ENCODE assay signal across 8 cellular contexts in the genomic region with DNA sequence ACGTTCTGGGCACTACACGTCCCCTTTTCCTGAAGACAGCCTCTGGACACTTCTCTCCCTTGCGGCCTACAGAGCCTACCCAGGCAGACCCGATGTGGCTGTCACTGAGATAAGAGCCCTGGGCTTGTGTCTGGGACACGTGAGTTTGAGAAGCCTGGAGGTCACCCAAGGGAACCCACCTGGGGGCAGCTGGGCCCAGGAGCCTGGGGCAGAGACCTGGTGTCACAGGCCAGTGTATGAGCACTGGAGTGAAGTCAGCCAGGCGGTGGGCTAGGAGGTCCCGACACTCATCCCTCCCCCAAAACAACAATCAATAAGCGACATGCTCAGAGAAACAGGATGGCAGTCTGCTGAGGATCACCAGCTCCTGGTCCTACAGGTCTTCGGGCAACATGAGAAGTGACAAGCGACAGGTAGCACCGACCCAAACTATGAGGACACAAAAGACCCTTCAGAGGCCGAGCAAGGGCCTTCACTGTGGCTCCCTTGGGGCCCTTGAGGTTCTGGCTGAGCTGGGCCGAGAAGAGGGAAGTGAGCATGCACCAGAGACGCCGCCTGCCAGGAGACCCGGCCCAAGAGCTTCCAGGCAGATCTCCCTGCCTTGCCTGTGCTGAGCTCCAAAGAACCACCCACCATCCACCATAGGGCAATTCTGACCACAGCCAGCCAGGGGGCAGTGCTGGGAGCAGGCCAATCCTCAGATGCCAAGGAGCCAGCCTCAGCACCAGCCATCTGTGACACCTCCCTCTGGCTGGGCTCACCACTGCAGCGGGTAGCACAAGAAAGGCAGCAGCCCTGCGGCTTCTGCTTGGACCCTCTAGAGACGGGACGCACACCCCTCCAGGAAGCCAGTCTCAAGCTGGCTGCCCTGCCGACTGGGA. TPM values are rescaled to one million over a fixed set of nuclear protein-coding genes. Genes with fewer than 3 reads are reported as not detected.
DNase-seq lines count a peak whose midpoint lies in the region; ATAC-seq lines count a peak whose summit lies in the region.

No MANE protein-coding gene starts in this region.

- H3K4me3 Mint-ChIP-seq in activated T-cell treated with anti-CD3 and anti-CD28 coated beads, Interleukin-2, amount 50 U/mL, for 4 hours: no peak overlapping the region

- H3K14ac ChIP-seq in mesenchymal stem cell (ENCODE audit: low read length in 2 of 2): no peak overlapping the region

- H3K4ac ChIP-seq in mesenchymal stem cell (ENCODE audit: low read depth in 1 of 2, low read length in 2 of 2): no peak overlapping the region

- no peak overlapping the region for H2BK120ac ChIP-seq in mesenchymal stem cell (ENCODE audit: low read depth, low read length)

- H2AK5ac ChIP-seq in mesenchymal stem cell (ENCODE audit: low read length, severe bottlenecking): no peak overlapping the region

- no peak overlapping the region for H3K23ac ChIP-seq in mesenchymal stem cell (ENCODE audit: low read length in 2 of 2)

- H3K79me1 ChIP-seq in mesenchymal stem cell (replicated peaks; ENCODE audit: low read length, poor library complexity, severe bottlenecking): no peaks in the 10 kb centered on the region

- no peaks in the 10 kb centered on the region for H3K36me3 Mint-ChIP-seq in activated T-cell treated with anti-CD3 and anti-CD28 coated beads, Interleukin-2, amount 50 U/mL, for 4 hours (ENCODE audit: insufficient read depth)

- peaks cover 4% of the 10 kb centered on the region for H3K9me3 Mint-ChIP-seq in activated T-cell treated with anti-CD3 and anti-CD28 coated beads, Interleukin-2, amount 50 U/mL, for 4 hours

- H3K4me1 Mint-ChIP-seq in activated T-cell treated with anti-CD3 and anti-CD28 coated beads, Interleukin-2, amount 50 U/mL, for 4 hours (ENCODE audit: low read depth): no peaks in the 10 kb centered on the region

- H2AFZ ChIP-seq in mesenchymal stem cell (ENCODE audit: low read depth, low read length): no peak overlapping the region

- no peak overlapping the region for H4K91ac ChIP-seq in mesenchymal stem cell (ENCODE audit: low read length)

- H3K27ac ChIP-seq in mesenchymal stem cell (ENCODE audit: low read length, poor library complexity, severe bottlenecking): no peak overlapping the region

- peaks cover 10% of the 10 kb centered on the region for H3K9me3 ChIP-seq in mesenchymal stem cell (ENCODE audit: control insufficient read depth, low read length)

- peaks cover 11 to 75% of the 10 kb centered on the region in 2 experiments for H3K27me3 ChIP-seq in mesenchymal stem cell (ENCODE audit: control insufficient read depth in 1 of 2, insufficient read depth in 1 of 2, low read length in 2 of 2)

- H4K8ac ChIP-seq in mesenchymal stem cell (ENCODE audit: low read length): no peak overlapping the region

- H3K18ac ChIP-seq in mesenchymal stem cell (ENCODE audit: low read depth in 1 of 2, low read length in 2 of 2): no peak overlapping the region

- H3K4me3 ChIP-seq in Jurkat, Clone E6-1 (ENCODE audit: low read length): no peak overlapping the region
- no peak overlapping the region for H3K4me3 ChIP-seq in mesenchymal stem cell (ENCODE audit: insufficient read depth in 1 of 2, low read depth in 1 of 2, low read length in 2 of 2)

- no peaks in the 10 kb centered on the region for H3K36me3 ChIP-seq in mesenchymal stem cell (ENCODE audit: control insufficient read depth in 1 of 2, insufficient read depth in 2 of 2, low read depth in 1 of 2, low read length in 2 of 2)

- peak; percentile 43 to 56 for ATAC-seq in activated T-cell treated with anti-CD3 and anti-CD28 coated beads, Interleukin-2, amount 50 U/mL, for 4 hours
- no peak for ATAC-seq in GM18870 (IDR thresholded peaks at IDR 0.05; ENCODE audit: unreplicated experiment)
- ATAC-seq in GM21786 (IDR thresholded peaks at IDR 0.05; ENCODE audit: unreplicated experiment): no peak

- peaks cover 2% of the 10 kb centered on the region for H3K27me3 Mint-ChIP-seq in activated T-cell treated with anti-CD3 and anti-CD28 coated beads, Interleukin-2, amount 50 U/mL, for 4 hours (ENCODE audit: low read depth)

- H2BK12ac ChIP-seq in mesenchymal stem cell (ENCODE audit: low read length in 2 of 2): no peak overlapping the region

- H2BK5ac ChIP-seq in mesenchymal stem cell (ENCODE audit: low read depth, low read length, poor library complexity, severe bottlenecking): no peak overlapping the region

- H3K4me1 ChIP-seq in mesenchymal stem cell (ENCODE audit: control insufficient read depth, insufficient read depth, low read depth, low read length): no peaks in the 10 kb centered on the region

- DNase-seq in SKM-1 treated with dmso at 0.1 percent for 144 hours (lab: John Stamatoyannopoulos, UW; ENCODE audit: unreplicated experiment) (peak; percentile 35), SKM-1 (lab: John Stamatoyannopoulos, UW; ENCODE audit: unreplicated experiment) (no peak), mesenchymal stem cell (peak; percentile 15), T-helper 9 cell (no peak)
- peak; percentile 18 for DNase-seq in Jurkat, Clone E6-1 (ENCODE audit: low read depth, low spot score)
- no peak for DNase-seq in activated T-cell treated with anti-CD3 and anti-CD28 coated beads, Interleukin-2, amount 50 U/mL, for 4 hours

- H3K4me2 ChIP-seq in mesenchymal stem cell (ENCODE audit: low read length, poor library complexity, severe bottlenecking): no peak overlapping the region

- no peak overlapping the region for H2BK15ac ChIP-seq in mesenchymal stem cell (ENCODE audit: low read depth, poor library complexity, severe bottlenecking)

- 90% methylated on average over 16 of the region's 21 CpGs for WGBS in mesenchymal stem cell

- no peak overlapping the region for H3K9ac ChIP-seq in mesenchymal stem cell (ENCODE audit: low read length)

RNA-seq across cellular contexts. Expression of a gene that starts 11.0 kb away (rescaled TPM):
- polyA plus RNA-seq in Jurkat, Clone E6-1 (2012; ENCODE audit: insufficient read depth, insufficient read length): 7.7 TPM
- under 1 TPM; 0.11 to 0.42 (median 0.33) TPM for total RNA-seq in activated T-cell treated with anti-CD3 and anti-CD28 coated beads, Interleukin-2, amount 50 U/mL, for 4 hours
- polyA plus RNA-seq in mesenchymal stem cell (2013, experiment 1 of 2): 0.03 TPM
- polyA plus RNA-seq in mesenchymal stem cell (2013, experiment 2 of 2): 0.01 TPM

RNA-seq across cellular contexts. Expression of a gene that starts 37.1 kb away (rescaled TPM):
- polyA plus RNA-seq in Jurkat, Clone E6-1 (2012; ENCODE audit: insufficient read depth, insufficient read length): 39.8 TPM
- 10 to 100 TPM; 38.6 to 46.9 (median 39.1) TPM for total RNA-seq in activated T-cell treated with anti-CD3 and anti-CD28 coated beads, Interleukin-2, amount 50 U/mL, for 4 hours
- 24.5 TPM for polyA plus RNA-seq in mesenchymal stem cell (2013, experiment 1 of 2)
- polyA plus RNA-seq in mesenchymal stem cell (2013, experiment 2 of 2): 26.2 TPM

RNA-seq across cellular contexts. Expression of a gene that starts 37.6 kb away (rescaled TPM):
- polyA plus RNA-seq in Jurkat, Clone E6-1 (2012; ENCODE audit: insufficient read depth, insufficient read length): 1.9 TPM
- under 1 TPM; 0.26 to 0.71 (median 0.51) TPM for total RNA-seq in activated T-cell treated with anti-CD3 and anti-CD28 coated beads, Interleukin-2, amount 50 U/mL, for 4 hours
- polyA plus RNA-seq in mesenchymal stem cell (2013, experiment 1 of 2): 0.10 TPM
- polyA plus RNA-seq in mesenchymal stem cell (2013, experiment 2 of 2): 0.03 TPM

RNA-seq across cellular contexts. Expression of a gene that starts 51.7 kb away (rescaled TPM):
- 3.1 TPM for polyA plus RNA-seq in Jurkat, Clone E6-1 (2012; ENCODE audit: insufficient read depth, insufficient read length)
- 1 to 10 TPM; 1.1 to 1.9 (median 1.6) TPM for total RNA-seq in activated T-cell treated with anti-CD3 and anti-CD28 coated beads, Interleukin-2, amount 50 U/mL, for 4 hours
- 26.1 TPM for polyA plus RNA-seq in mesenchymal stem cell (2013, experiment 1 of 2)
- polyA plus RNA-seq in mesenchymal stem cell (2013, experiment 2 of 2): 26.0 TPM

Comparison
In these comparisons a context has a peak if more than half of its experiments do, and no peak if none do; other contexts are left out.
1. DNase-seq: peak in SKM-1 treated with dmso at 0.1 percent for 144 hours (single experiment), Jurkat, Clone E6-1 (single experiment) and mesenchymal stem cell (single experiment); none in SKM-1 (single experiment), activated T-cell treated with anti-CD3 and anti-CD28 coated beads, Interleukin-2, amount 50 U/mL, for 4 hours (single experiment) and T-helper 9 cell (single experiment).
2. ATAC-seq: peak in activated T-cell treated with anti-CD3 and anti-CD28 coated beads, Interleukin-2, amount 50 U/mL, for 4 hours (2 of 2); none in GM18870 (single experiment) and GM21786 (single experiment).